12 cellular contexts compared by ENCODE assay signal in the genomic region with DNA sequence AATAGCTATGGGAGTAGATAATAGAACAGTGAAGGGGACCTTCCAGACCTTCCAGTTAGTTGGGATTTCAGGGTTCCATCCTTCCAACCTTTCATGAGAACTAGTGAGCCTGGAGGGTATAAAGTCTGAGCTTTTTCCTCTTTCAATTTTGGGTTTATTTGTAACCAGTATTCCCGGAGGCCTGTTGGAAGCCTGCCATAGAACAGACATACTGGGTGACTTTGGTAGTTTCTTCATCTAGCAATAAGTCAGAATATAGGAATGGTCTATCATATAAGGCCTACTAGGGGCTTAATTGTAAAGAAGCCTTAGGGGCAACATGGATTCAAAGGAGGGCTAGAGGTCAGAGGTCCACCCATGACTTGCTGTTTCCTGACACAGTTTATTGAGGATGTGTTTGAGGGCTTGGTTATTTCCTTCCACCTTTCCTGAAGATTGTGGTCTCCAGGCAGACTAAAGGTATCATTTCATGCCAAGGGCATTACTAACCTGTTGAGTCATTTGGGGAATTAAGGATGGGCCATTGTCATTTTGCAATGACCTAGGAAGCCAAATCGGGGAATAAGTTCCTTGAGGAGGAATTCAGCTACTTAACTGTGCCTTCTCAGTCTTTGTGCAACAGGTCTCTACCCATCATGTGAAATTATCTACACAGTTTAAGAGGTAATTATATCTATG.
A peak's percentile ranks its signal among the peaks of the same experiment; 100 is the strongest.
DNase-seq lines count a peak whose midpoint lies in the region; ATAC-seq and TF ChIP-seq lines count a peak whose summit lies in the region.
"Had no signal": no experiment of that assay in that cellular context is flagged by ENCODE, and none has a peak within 500 bp of the region (broad histone marks: within the 10 kb centered on the region; RNA-seq: fewer than 3 reads in every experiment).

No MANE protein-coding gene starts in this region.

- H2AFZ ChIP-seq in GM23248 (0 out of 2 replicates have a peak overlapping the region, but pooled peaks have one; percentile 71), mammary epithelial cell (ENCODE audit: low read depth, low read length) (peak overlapping the region; percentile 63), mesenchymal stem cell (ENCODE audit: low read depth, low read length) (no peak overlapping the region)

- no peaks in the 10 kb centered on the region for H3F3A ChIP-seq in GM23248 (ENCODE audit: insufficient read depth)

- no peak overlapping the region for H2AK5ac ChIP-seq in mesenchymal stem cell (ENCODE audit: low read length, severe bottlenecking)

- H3K4me2 ChIP-seq in GM23248 (ENCODE audit: unreplicated experiment) (no peak overlapping the region), mammary epithelial cell (ENCODE audit: insufficient read depth, low read depth, low read length) (peak overlapping the region; percentile 22), mesenchymal stem cell (ENCODE audit: low read length, poor library complexity, severe bottlenecking) (no peak overlapping the region)

- H3K4me3 ChIP-seq in GM23248 (no peak overlapping the region), mammary epithelial cell (replicated peaks in 1 of 3; ENCODE audit: insufficient read depth in 1 of 3, low read depth in 2 of 3, low read length in 3 of 3) (no peak overlapping the region), mesenchymal stem cell (ENCODE audit: insufficient read depth in 1 of 2, low read depth in 1 of 2, low read length in 2 of 2) (no peak overlapping the region)
- H3K4me3 ChIP-seq: SK-N-MC had no signal

- H3K18ac ChIP-seq in mesenchymal stem cell (ENCODE audit: low read depth in 1 of 2, low read length in 2 of 2): no peak overlapping the region

- H3K27me3 ChIP-seq in GM23248 (replicated peaks; ENCODE audit: insufficient read depth) (no peaks in the 10 kb centered on the region), mammary epithelial cell (ENCODE audit: insufficient read depth, low read length) (no peaks in the 10 kb centered on the region), mesenchymal stem cell (ENCODE audit: control insufficient read depth in 1 of 2, insufficient read depth in 1 of 2, low read length in 2 of 2) (no peaks in the 10 kb centered on the region)

- no peak overlapping the region for H4K8ac ChIP-seq in mesenchymal stem cell (ENCODE audit: low read length)

- WGBS in GM23248 (ENCODE audit: low coverage in 1 of 2, low lambda C conversion rate in 2 of 2, missing lambda C conversion rate in 2 of 2), 2 experiments: 91 to 93% methylated on average over 2 of the region's 2 CpGs
- 18% methylated on average over 2 of the region's 2 CpGs for WGBS in mammary epithelial cell (ENCODE audit: low coverage, missing lambda C conversion rate)
- 100% methylated on average over 2 of the region's 2 CpGs for WGBS in mesenchymal stem cell

- ATAC-seq in HG02759 (IDR thresholded peaks at IDR 0.05; ENCODE audit: unreplicated experiment) (no peak), HG03196 (IDR thresholded peaks at IDR 0.05; ENCODE audit: unreplicated experiment) (no peak)
- ATAC-seq: Panc1, T-cell had no signal

- no peaks in the 10 kb centered on the region for H3K4me1 ChIP-seq in GM23248 (ENCODE audit: insufficient read depth)
- peaks cover 15% of the 10 kb centered on the region for H3K4me1 ChIP-seq in mammary epithelial cell (ENCODE audit: insufficient read depth, low read length)
- no peaks in the 10 kb centered on the region for H3K4me1 ChIP-seq in mesenchymal stem cell (ENCODE audit: control insufficient read depth, insufficient read depth, low read depth, low read length)

- CTCF ChIA-PET in mammary epithelial cell (lab: Charles Lee; ENCODE audit: low non-redundant PET): no interaction called here

- no TSS peak for BruUV-seq in mammary epithelial cell (replicated peaks; lab: Mats Ljungman, UMichigan)

- H3K9me2 ChIP-seq in GM23248 (ENCODE audit: insufficient read depth): no peaks in the 10 kb centered on the region

- no peak overlapping the region for H2BK15ac ChIP-seq in mesenchymal stem cell (ENCODE audit: low read depth, poor library complexity, severe bottlenecking)

- no peak overlapping the region for H3K9ac ChIP-seq in GM23248
- no peak overlapping the region for H3K9ac ChIP-seq in mammary epithelial cell (ENCODE audit: insufficient read depth, low read length)
- peak overlapping the region; percentile 46 for H3K9ac ChIP-seq in mesenchymal stem cell (ENCODE audit: low read length)

- TF ChIP-seq CTCF in mammary epithelial cell (conservative IDR thresholded peaks at IDR 0.05 in 1 of 2, IDR thresholded peaks at IDR 0.05 in 1 of 2; ENCODE audit: extremely low read depth in 1 of 2, insufficient read depth in 1 of 2, low read depth in 1 of 2, low read length in 2 of 2): no peak

- DNase-seq in GM23248: peak; percentile 9
- peak; percentile 28 for DNase-seq in HS-5 (ENCODE audit: low read depth)
- peak; percentile 69 for DNase-seq in mammary epithelial cell
- DNase-seq in mesenchymal stem cell: no peak
- no peak for DNase-seq in NCI-H82 treated with DMSO at 0.1 percent for 48 hours (lab: John Stamatoyannopoulos, UW; ENCODE audit: unreplicated experiment)
- DNase-seq: NCI-H1417 treated with DMSO at 0.1 percent for 48 hours, Right ventricle myocardium superior had no signal

- no peaks in the 10 kb centered on the region for H3K79me1 ChIP-seq in mesenchymal stem cell (replicated peaks; ENCODE audit: low read length, poor library complexity, severe bottlenecking)

- H2BK12ac ChIP-seq in mesenchymal stem cell (ENCODE audit: low read length in 2 of 2): no peak overlapping the region

- H4K91ac ChIP-seq in mesenchymal stem cell (ENCODE audit: low read length): no peak overlapping the region

- no peak overlapping the region for H3K23ac ChIP-seq in mesenchymal stem cell (ENCODE audit: low read length in 2 of 2)

- H2BK5ac ChIP-seq in mesenchymal stem cell (ENCODE audit: low read depth, low read length, poor library complexity, severe bottlenecking): no peak overlapping the region

- no peak overlapping the region for H2BK120ac ChIP-seq in mesenchymal stem cell (ENCODE audit: low read depth, low read length)

- H3K36me3 ChIP-seq in GM23248 (ENCODE audit: low read depth) (no peaks in the 10 kb centered on the region), mammary epithelial cell (ENCODE audit: insufficient read depth, low read length) (no peaks in the 10 kb centered on the region), mesenchymal stem cell (ENCODE audit: control insufficient read depth in 1 of 2, insufficient read depth in 2 of 2, low read depth in 1 of 2, low read length in 2 of 2) (no peaks in the 10 kb centered on the region)

- intact Hi-C loops in mammary epithelial cell (cut with micrococcal nuclease): loop anchor here (2.0 to 10.0 kb wide), 7 partner anchors 108 to 1978 kb away; a partner anchor contains a TSS

- no peak overlapping the region for H3K27ac ChIP-seq in GM23248
- peak overlapping the region; percentile 60 for H3K27ac ChIP-seq in mammary epithelial cell (ENCODE audit: insufficient read depth, low read depth, low read length)
- no peak overlapping the region for H3K27ac ChIP-seq in mesenchymal stem cell (ENCODE audit: low read length, poor library complexity, severe bottlenecking)
- H3K27ac ChIP-seq: SK-N-MC had no signal

- no peak overlapping the region for H3K14ac ChIP-seq in mesenchymal stem cell (ENCODE audit: low read length in 2 of 2)

- H3K9me3 ChIP-seq in GM23248 (ENCODE audit: low read depth): no peaks in the 10 kb centered on the region
- no peaks in the 10 kb centered on the region for H3K9me3 ChIP-seq in mammary epithelial cell (replicated peaks; ENCODE audit: insufficient read depth, low read length)
- H3K9me3 ChIP-seq in mesenchymal stem cell (ENCODE audit: control insufficient read depth, low read length): no peaks in the 10 kb centered on the region

- H4K20me1 ChIP-seq in GM23248 (ENCODE audit: insufficient read depth) (no peaks in the 10 kb centered on the region), mammary epithelial cell (ENCODE audit: insufficient read depth, low read length) (no peaks in the 10 kb centered on the region)

- in situ Hi-C loops in GM23248 (cut with MboI): loop anchor here (10.0 kb wide), 1 partner anchor 342 kb away; no protein-coding TSS in a partner anchor
- in situ Hi-C loops in mammary epithelial cell (cut with MboI; ENCODE audit: low sequenced_read_pairs in 2 of 2): loop anchor here in 1 of 2 donors (10.0 kb wide), 1 partner anchor 342 kb away; no protein-coding TSS in a partner anchor

- no peak overlapping the region for H3K4ac ChIP-seq in mesenchymal stem cell (ENCODE audit: low read depth in 1 of 2, low read length in 2 of 2)

- no peaks in the 10 kb centered on the region for H3K79me2 ChIP-seq in GM23248 (ENCODE audit: insufficient read depth)
- no peaks in the 10 kb centered on the region for H3K79me2 ChIP-seq in mammary epithelial cell (ENCODE audit: insufficient read depth, low read length)

- dilution Hi-C loops in mammary epithelial cell (cut with HindIII; ENCODE audit: low sequenced_read_pairs): no loop called here

Comparison
In these comparisons a context has a peak if more than half of its experiments do, and no peak if none do; other contexts are left out.
1. DNase-seq: peak in GM23248 (single experiment), HS-5 (single experiment) and mammary epithelial cell (single experiment); none in mesenchymal stem cell (single experiment) and NCI-H82 treated with DMSO at 0.1 percent for 48 hours (single experiment).